ENCODE assay signal across 1 cellular context in the genomic region with DNA sequence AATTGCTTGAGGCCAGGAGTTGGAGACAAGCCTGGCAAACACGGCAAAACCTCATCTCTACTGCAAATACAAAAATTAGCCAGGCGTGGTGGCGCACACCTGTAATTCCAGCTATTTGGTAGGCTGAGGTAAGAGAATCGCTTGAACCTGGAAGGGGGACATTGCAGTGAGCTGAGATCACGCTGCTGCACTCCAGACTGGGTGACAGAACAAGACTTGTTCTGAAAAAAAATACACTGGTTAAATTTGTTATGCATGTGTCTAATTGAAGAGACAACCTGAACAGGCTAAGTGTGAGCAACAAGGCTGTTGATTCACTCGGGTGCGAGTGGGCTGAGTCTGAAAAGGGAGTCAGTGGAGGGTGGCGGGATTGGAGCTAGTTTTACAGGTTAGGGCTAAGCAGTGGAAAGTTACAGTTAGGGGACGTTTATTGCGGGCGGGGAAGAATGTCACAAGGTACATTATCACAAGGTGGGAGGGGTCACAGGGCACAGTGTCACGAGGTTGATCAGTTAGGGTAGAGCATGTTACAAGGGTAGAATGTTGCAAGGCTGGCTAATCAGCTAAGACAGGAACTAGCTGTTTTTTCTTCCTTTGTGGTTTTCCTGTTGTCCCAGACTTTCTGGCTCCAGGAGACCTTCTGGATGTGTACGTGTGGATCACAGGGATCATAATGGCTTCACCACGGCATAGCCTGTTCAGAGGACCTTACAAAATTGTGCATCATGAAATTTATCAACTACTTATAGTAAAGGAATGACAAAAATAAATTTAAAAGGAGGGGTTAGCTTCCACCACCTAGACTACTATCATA.
TF ChIP-seq lines count a peak whose summit lies in the region.

No MANE protein-coding gene starts in this region.

TF ChIP-seq in K562, 482 proteins besides CTCF, POLR2A, EP300 and RAD21 (continued from another document):
- TF ChIP-seq, protein P1, sequence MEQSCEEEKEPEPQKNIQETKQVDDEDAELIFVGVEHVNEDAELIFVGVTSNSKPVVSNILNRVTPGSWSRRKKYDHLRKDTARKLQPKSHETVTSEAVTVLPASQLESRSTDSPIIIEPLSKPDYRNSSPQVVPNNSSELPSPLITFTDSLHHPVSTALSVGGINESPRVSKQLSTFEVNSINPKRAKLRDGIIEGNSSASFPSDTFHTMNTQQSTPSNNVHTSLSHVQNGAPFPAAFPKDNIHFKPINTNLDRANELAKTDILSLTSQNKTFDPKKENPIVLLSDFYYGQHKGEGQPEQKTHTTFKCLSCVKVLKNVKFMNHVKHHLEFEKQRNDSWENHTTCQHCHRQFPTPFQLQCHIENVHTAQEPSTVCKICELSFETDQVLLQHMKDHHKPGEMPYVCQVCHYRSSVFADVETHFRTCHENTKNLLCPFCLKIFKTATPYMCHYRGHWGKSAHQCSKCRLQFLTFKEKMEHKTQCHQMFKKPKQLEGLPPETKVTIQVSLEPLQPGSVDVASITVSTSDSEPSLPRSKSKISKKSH (CRISPR knock-in tag; IDR thresholded peaks at IDR 0.05), result no peak
- TF ChIP-seq GATA2 (CRISPR knock-in tag; IDR thresholded peaks at IDR 0.05) (peak; percentile 9; the same call in 1 of the 2 replicates), E2F3 (CRISPR knock-in tag; IDR thresholded peaks at IDR 0.05) (0 out of 2 replicates have a peak, but pooled peaks have one; percentile 26), NRF1 (conservative IDR thresholded peaks at IDR 0.05 in 1 of 2, IDR thresholded peaks at IDR 0.05 in 1 of 2) (peak in 1 of 2 experiments; percentile 37; a peak in 2 of 4 replicates), ZBED1 (IDR thresholded peaks at IDR 0.05) (no peak), DACH1 (IDR thresholded peaks at IDR 0.05; ENCODE audit: partially characterized antibody) (peak; percentile 11), PYGO2 (tag; IDR thresholded peaks at IDR 0.05) (no peak), TFAM (CRISPR knock-in tag; conservative IDR thresholded peaks at IDR 0.05) (no peak), NR2C2 (CRISPR knock-in tag; IDR thresholded peaks at IDR 0.05) (peak; percentile 81; the same call in 1 of the 2 replicates), NR2C2 (tag; IDR thresholded peaks at IDR 0.05) (peak; percentile 96), DDX20 (tag; IDR thresholded peaks at IDR 0.05; ENCODE audit: low read depth) (peak; percentile 74; the same call in 1 of the 2 replicates), EHMT2 (IDR thresholded peaks at IDR 0.05) (peak; percentile 52; the same call in 1 of the 2 replicates), LARP7 (IDR thresholded peaks at IDR 0.05) (0 out of 2 replicates have a peak, but pooled peaks have one; percentile 59), TAF9B (IDR thresholded peaks at IDR 0.05; ENCODE audit: partially characterized antibody) (peak; percentile 60), ZNF384 (IDR thresholded peaks at IDR 0.05; ENCODE audit: low read depth, low read length) (peak; percentile 87), SMARCA4 (IDR thresholded peaks at IDR 0.05) (peak; percentile 84), POLR3G (IDR thresholded peaks at IDR 0.05; ENCODE audit: extremely low read depth, insufficient read length, insufficient replicate concordance) (no peak), ZKSCAN3 (CRISPR knock-in tag; IDR thresholded peaks at IDR 0.05) (no peak)
- TF ChIP-seq, protein P2, sequence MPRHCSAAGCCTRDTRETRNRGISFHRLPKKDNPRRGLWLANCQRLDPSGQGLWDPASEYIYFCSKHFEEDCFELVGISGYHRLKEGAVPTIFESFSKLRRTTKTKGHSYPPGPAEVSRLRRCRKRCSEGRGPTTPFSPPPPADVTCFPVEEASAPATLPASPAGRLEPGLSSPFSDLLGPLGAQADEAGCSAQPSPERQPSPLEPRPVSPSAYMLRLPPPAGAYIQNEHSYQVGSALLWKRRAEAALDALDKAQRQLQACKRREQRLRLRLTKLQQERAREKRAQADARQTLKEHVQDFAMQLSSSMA (CRISPR knock-in tag; IDR thresholded peaks at IDR 0.05), result peak; percentile 58
- TF ChIP-seq, protein P3, sequence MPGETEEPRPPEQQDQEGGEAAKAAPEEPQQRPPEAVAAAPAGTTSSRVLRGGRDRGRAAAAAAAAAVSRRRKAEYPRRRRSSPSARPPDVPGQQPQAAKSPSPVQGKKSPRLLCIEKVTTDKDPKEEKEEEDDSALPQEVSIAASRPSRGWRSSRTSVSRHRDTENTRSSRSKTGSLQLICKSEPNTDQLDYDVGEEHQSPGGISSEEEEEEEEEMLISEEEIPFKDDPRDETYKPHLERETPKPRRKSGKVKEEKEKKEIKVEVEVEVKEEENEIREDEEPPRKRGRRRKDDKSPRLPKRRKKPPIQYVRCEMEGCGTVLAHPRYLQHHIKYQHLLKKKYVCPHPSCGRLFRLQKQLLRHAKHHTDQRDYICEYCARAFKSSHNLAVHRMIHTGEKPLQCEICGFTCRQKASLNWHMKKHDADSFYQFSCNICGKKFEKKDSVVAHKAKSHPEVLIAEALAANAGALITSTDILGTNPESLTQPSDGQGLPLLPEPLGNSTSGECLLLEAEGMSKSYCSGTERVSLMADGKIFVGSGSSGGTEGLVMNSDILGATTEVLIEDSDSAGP (CRISPR knock-in tag; IDR thresholded peaks at IDR 0.05), result 0 out of 2 replicates have a peak, but pooled peaks have one; percentile 25
